8 cellular contexts compared by ENCODE assay signal in the genomic region with DNA sequence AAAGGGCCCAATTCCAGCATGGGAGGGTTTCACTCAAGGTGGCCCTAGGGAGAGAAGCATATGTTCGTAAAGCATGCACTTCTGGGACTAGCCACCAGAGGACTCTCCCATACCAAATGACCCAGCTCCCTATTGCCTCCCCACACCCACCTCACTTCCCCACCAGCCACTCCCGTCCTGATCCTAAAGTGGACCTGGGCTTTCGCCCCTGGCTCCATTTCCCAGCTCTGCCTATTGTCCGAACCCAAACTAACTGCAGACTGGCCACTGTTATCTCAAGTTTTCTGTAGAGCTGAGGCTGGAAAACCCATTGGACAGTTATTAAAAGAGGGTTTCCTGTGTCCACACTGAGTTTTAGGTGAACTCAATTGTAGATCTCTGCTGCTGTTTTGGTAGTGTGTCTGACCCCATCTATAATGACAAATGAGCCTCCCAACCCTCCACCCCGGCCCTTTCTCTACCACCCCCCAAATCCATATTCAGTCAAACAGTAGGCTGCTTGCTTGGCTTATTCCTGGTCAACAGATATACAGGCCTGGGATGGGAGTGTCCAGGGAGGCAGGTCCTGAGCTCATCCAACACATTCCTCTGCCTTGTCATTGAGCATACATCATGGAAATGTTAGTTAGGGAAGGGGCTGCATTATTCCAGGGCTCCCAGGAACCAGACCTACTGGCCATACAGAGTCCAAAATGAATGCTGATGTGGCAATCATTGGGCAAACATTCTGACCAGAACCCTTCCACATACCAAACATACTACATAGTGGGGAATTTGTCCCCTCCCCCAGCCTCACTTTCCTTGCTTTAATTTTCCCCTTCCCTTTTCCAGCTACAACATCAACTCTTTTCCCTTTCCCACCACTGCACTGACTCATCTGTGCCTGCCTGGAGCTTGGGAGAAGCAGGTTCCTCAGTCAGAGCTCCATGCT. TPM values are rescaled to one million over a fixed set of nuclear protein-coding genes. Genes with fewer than 3 reads are reported as not detected.
DNase-seq lines count a peak whose midpoint lies in the region; ATAC-seq and TF ChIP-seq lines count a peak whose summit lies in the region.
"Had no signal": no experiment of that assay in that cellular context is flagged by ENCODE, and none has a peak within 500 bp of the region (broad histone marks: within the 10 kb centered on the region; RNA-seq: fewer than 3 reads in every experiment).

No MANE protein-coding gene starts in this region.

- BruUV-seq in PC-9 (replicated peaks; lab: Mats Ljungman, UMichigan) = no TSS peak

- no peaks in the 10 kb centered on the region for H3K9me2 ChIP-seq in PC-9 (ENCODE audit: insufficient read depth)

- H3K4me1 ChIP-seq in PC-9 (replicated peaks; ENCODE audit: insufficient read depth) = peaks cover 44% of the 10 kb centered on the region

- H3K27me3 ChIP-seq in HL-60 (ENCODE audit: insufficient read depth, poor library complexity, severe bottlenecking) = peaks cover 4% of the 10 kb centered on the region
- H3K27me3 ChIP-seq in PC-9 (ENCODE audit: insufficient read depth, low read depth) = no peaks in the 10 kb centered on the region

- in situ Hi-C loops in astrocyte of the spinal cord (cut with HindIII; ENCODE audit: low sequenced_read_pairs) = no loop called here

- peak overlapping the region; percentile 43 for H3K4me2 ChIP-seq in PC-9

- H3F3A ChIP-seq in PC-9 (ENCODE audit: insufficient read depth, low read depth) = peaks cover 20% of the 10 kb centered on the region

- no peak overlapping the region for H3K4me3 Mint-ChIP-seq in immature natural killer cell
- H3K4me3 Mint-ChIP-seq: central memory CD8-positive, alpha-beta T cell had no signal

- DNase-seq in GDM1 (lab: John Stamatoyannopoulos, UW) (peak; percentile 59), HL-60 (ENCODE audit: low read depth in 1 of 2, low spot score in 1 of 2) (peak in 1 of 2 experiments; percentile 48), PC-9 (peak; percentile 65 to 83), astrocyte of the spinal cord (ENCODE audit: low read depth, low spot score) (peak; percentile 83), immature natural killer cell (peak; percentile 21 to 29 (median 25)), smooth muscle cell of the brain vasculature (ENCODE audit: low read depth, low spot score) (peak; percentile 63)

- POLR2A ChIA-PET in PC-9 (lab: Charles Lee; ENCODE audit: unreplicated experiment) = interaction anchor here (0.5 to 1.0 kb wide), 5 partner anchors 41 to 273 kb away, joined by 3 to 22 read pairs (median 4); a partner anchor contains a TSS

- peak; percentile 94 for ATAC-seq in GM21390 (IDR thresholded peaks at IDR 0.05; ENCODE audit: unreplicated experiment)

- no peaks in the 10 kb centered on the region for H3K9me3 ChIP-seq in PC-9 (ENCODE audit: insufficient read depth, low read depth)

- H3K27me3 Mint-ChIP-seq in immature natural killer cell (ENCODE audit: low read depth in 3 of 3) = peaks cover 0 to 7% (median 5%) of the 10 kb centered on the region in 3 donors

- intact Hi-C loops in PC-9 (cut with micrococcal nuclease; ENCODE audit: unreplicated experiment) = loop anchor here (1.0 to 5.0 kb wide), 2 partner anchors 176 to 275 kb away; a partner anchor contains a TSS

- no peaks in the 10 kb centered on the region for H3K4me1 Mint-ChIP-seq in immature natural killer cell
- H3K4me1 Mint-ChIP-seq: central memory CD8-positive, alpha-beta T cell had no signal

- H3K36me3 Mint-ChIP-seq in immature natural killer cell = no peaks in the 10 kb centered on the region

- H3K79me2 ChIP-seq in PC-9 (ENCODE audit: low read depth) = no peaks in the 10 kb centered on the region

- H3K27ac ChIP-seq in HL-60 (replicated peaks) (no peak overlapping the region), PC-9 (peak overlapping the region; percentile 52)

- no peak overlapping the region for H2AFZ ChIP-seq in PC-9

- no peaks in the 10 kb centered on the region for H3K36me3 ChIP-seq in PC-9 (ENCODE audit: low read depth)

- H4K20me1 ChIP-seq in PC-9 (ENCODE audit: insufficient read depth) = no peaks in the 10 kb centered on the region

- no peak overlapping the region for H3K27ac Mint-ChIP-seq in immature natural killer cell

- H3K4me3 ChIP-seq in HL-60 (replicated peaks; ENCODE audit: insufficient read depth, low read length) = no peak overlapping the region
- H3K4me3 ChIP-seq in PC-9 = no peak overlapping the region
- H3K4me3 ChIP-seq in astrocyte of the spinal cord (ENCODE audit: low read depth, low read length) = no peak overlapping the region

- peak; percentile 89 for TF ChIP-seq CTCF in HL-60 (IDR thresholded peaks at IDR 0.05; ENCODE audit: insufficient read depth, low read length)
- peak; percentile 95 for TF ChIP-seq CTCF in PC-9 (conservative IDR thresholded peaks at IDR 0.05)
- TF ChIP-seq CTCF in astrocyte of the spinal cord (IDR thresholded peaks at IDR 0.05; ENCODE audit: low read depth, low read length) = peak; percentile 86

- CTCF ChIA-PET in PC-9 (lab: Charles Lee) = interaction anchor here (0.6 to 2.7 kb wide), 7 partner anchors 16 to 274 kb away, joined by 3 to 16 read pairs (median 5); no protein-coding TSS in a partner anchor

- no peaks in the 10 kb centered on the region for H3K9me3 Mint-ChIP-seq in immature natural killer cell
- H3K9me3 Mint-ChIP-seq: central memory CD8-positive, alpha-beta T cell had no signal

RNA-seq across cellular contexts. Expression of a gene that starts 59.2 kb away (rescaled TPM):
- 20.0 and 20.8 TPM in 2 replicates for total RNA-seq in PC-9 (2021)
- under 1 TPM in 1 of 3 donors, not detected in 2; 0.08 TPM for polyA plus RNA-seq in immature natural killer cell
